ENCODE assay signal across 33 cellular contexts in genomic region chr17:61580502-61580901, GRCh38. TPM values are rescaled to one million over a fixed set of nuclear protein-coding genes. Genes with fewer than 3 reads are reported as not detected.
"Had no signal": no experiment of that assay in that cellular context is flagged by ENCODE, and none has a peak within 500 bp of the region (broad histone marks: within the 10 kb centered on the region; RNA-seq: fewer than 3 reads in every experiment).

No MANE protein-coding gene starts in this region.

- H3K9me3 Mint-ChIP-seq: dendritic cell treated with granulocyte-macrophage colony-stimulating factor and Interleukin-4, amounts not matched to agents 40 ng/mL and 50 ng/mL, for 4 days; naive thymus-derived CD4-positive, alpha-beta T cell; nephron; neural progenitor cell; stimulated activated memory B cell treated with anti-CD40 and anti-IgM and Interleukin-4, amounts not matched to agents 10 μg/mL and 1 μg/mL and 100 μg/mL, for 72 hours had no signal

- H3K4me1 Mint-ChIP-seq: naive thymus-derived CD4-positive, alpha-beta T cell; neural progenitor cell had no signal

- H3K36me3 Mint-ChIP-seq: naive thymus-derived CD4-positive, alpha-beta T cell; neural progenitor cell; stimulated activated memory B cell treated with anti-CD40 and anti-IgM and Interleukin-4, amounts not matched to agents 10 μg/mL and 1 μg/mL and 100 μg/mL, for 72 hours had no signal

- H3K4me3 Mint-ChIP-seq: dendritic cell treated with granulocyte-macrophage colony-stimulating factor and Interleukin-4, amounts not matched to agents 40 ng/mL and 50 ng/mL, for 4 days; naive thymus-derived CD4-positive, alpha-beta T cell; nephron; neural progenitor cell; stimulated activated memory B cell treated with anti-CD40 and anti-IgM and Interleukin-4, amounts not matched to agents 10 μg/mL and 1 μg/mL and 100 μg/mL, for 72 hours had no signal

- FAIRE-seq: endothelial cell of umbilical vein, kidney had no signal

- H3K27ac Mint-ChIP-seq: dendritic cell treated with granulocyte-macrophage colony-stimulating factor and Interleukin-4, amounts not matched to agents 40 ng/mL and 50 ng/mL, for 4 days; naive thymus-derived CD4-positive, alpha-beta T cell; neural progenitor cell; stimulated activated memory B cell treated with anti-CD40 and anti-IgM and Interleukin-4, amounts not matched to agents 10 μg/mL and 1 μg/mL and 100 μg/mL, for 72 hours had no signal

- DNase-seq: colonic mucosa; effector memory CD4-positive, alpha-beta T cell; foreskin keratinocyte; heart right ventricle; kidney; mesenchymal stem cell; midbrain; naive thymus-derived CD4-positive, alpha-beta T cell; sigmoid colon; stimulated activated CD4-positive, alpha-beta T cell treated with anti-CD3 and anti-CD28 coated beads, Interleukin-2, amount 100 ng/mL, for 24 hours; stimulated activated CD4-positive, alpha-beta T cell treated with anti-CD3 and anti-CD28 coated beads, Interleukin-4, amount 100 ng/mL, for 24 hours; stimulated activated naive CD8-positive, alpha-beta T cell treated with anti-CD3 and anti-CD28 coated beads, Interleukin-15, Interleukin-2, amounts not matched to agents 100 U/mL and 50 U/mL, for 24 hours; upper lobe of left lung; uterus had no signal

RNA-seq across cellular contexts. Expression of gene NACA2, which starts 10.5 kb away (rescaled TPM):
- total RNA-seq: chondrocyte; endothelial cell of umbilical vein; epithelial cell of proximal tubule; esophagus muscularis mucosa; fibroblast of lung; foreskin keratinocyte; gastroesophageal sphincter; heart right ventricle; kidney; left lobe of liver; lower leg skin; lung microvascular endothelial cell; mucosa of gallbladder; naive thymus-derived CD4-positive, alpha-beta T cell; osteocyte; right atrium auricular region; sigmoid colon; skeletal muscle tissue; thoracic aorta; tibial nerve; upper lobe of left lung; uterus had no signal
- polyA plus RNA-seq: endothelial cell of umbilical vein; fibroblast of lung; foreskin keratinocyte; naive thymus-derived CD4-positive, alpha-beta T cell; sigmoid colon had no signal
